Comparison of ENCODE assay signal across 14 cellular contexts in genomic region chr12:69633061-69633460, GRCh38. TPM values are rescaled to one million over a fixed set of nuclear protein-coding genes. Genes with fewer than 3 reads are reported as not detected.
A peak's percentile ranks its signal among the peaks of the same experiment; 100 is the strongest.
DNase-seq lines count a peak whose midpoint lies in the region; TF ChIP-seq lines count a peak whose summit lies in the region.
"Had no signal": no experiment of that assay in that cellular context is flagged by ENCODE, and none has a peak within 500 bp of the region (broad histone marks: within the 10 kb centered on the region; RNA-seq: fewer than 3 reads in every experiment).

No MANE protein-coding gene starts in this region.

- no peak overlapping the region for H2BK120ac ChIP-seq in mesendoderm (ENCODE audit: low read depth, low read length)

- H2BK5ac ChIP-seq in mesendoderm (ENCODE audit: low read length), result no peak overlapping the region

- H4K5ac ChIP-seq in mesendoderm (ENCODE audit: low read length), result no peak overlapping the region

- WGBS in mesendoderm (ENCODE audit: extremely low coverage, insufficient coverage, low lambda C conversion rate), result no CpG with 5 or more reads among the region's 2 CpGs

- no peak overlapping the region for H3K4me2 ChIP-seq in mesendoderm (ENCODE audit: low read length)

- H3K9ac ChIP-seq in mesendoderm (ENCODE audit: low read length), result no peak overlapping the region

- H3K27ac ChIP-seq in mesendoderm (ENCODE audit: low read depth, low read length), result no peak overlapping the region
- H3K27ac ChIP-seq: left lung, tibial nerve had no signal

- no peaks in the 10 kb centered on the region for H3K79me1 ChIP-seq in mesendoderm (ENCODE audit: low read length)

- H3K4me1 ChIP-seq in mesendoderm (ENCODE audit: control insufficient read depth, low read depth, low read length), result no peaks in the 10 kb centered on the region
- H3K4me1 ChIP-seq: left lung, tibial nerve had no signal

- no peak overlapping the region for H2AK5ac ChIP-seq in mesendoderm (ENCODE audit: low read length)

- DNase-seq in GM12865 (ENCODE audit: low read depth) (no peak), HT-29 (ENCODE audit: low spot score) (peak; percentile 12), mesendoderm (peak; percentile 51), CD1c-positive myeloid dendritic cell (ENCODE audit: extremely low spot score) (no peak), midbrain (lab: John Stamatoyannopoulos, UW) (no peak)
- no peak for DNase-seq in activated T-cell treated with anti-CD3 and anti-CD28 coated beads, Interleukin-2, amount 50 U/mL, for 1 hour
- no peak for DNase-seq in central memory CD4-positive, alpha-beta T cell
- DNase-seq: amygdala, Calu3, left lung, NCI-H2081 treated with DMSO at 0.1 percent for 48 hours had no signal

- no peak overlapping the region for H3K18ac ChIP-seq in mesendoderm (ENCODE audit: low read length)

- no peak overlapping the region for H3K4me3 ChIP-seq in GM12865 (ENCODE audit: low read depth, low read length)
- H3K4me3 ChIP-seq in WI38 (ENCODE audit: low read depth, low read length), result no peak overlapping the region
- no peak overlapping the region for H3K4me3 ChIP-seq in mesendoderm (ENCODE audit: low read length)
- H3K4me3 ChIP-seq: left lung, tibial nerve had no signal

- no peak overlapping the region for H2BK15ac ChIP-seq in mesendoderm (replicated peaks; ENCODE audit: low read depth)

- no peaks in the 10 kb centered on the region for H3K27me3 ChIP-seq in mesendoderm (ENCODE audit: insufficient read depth, low read length, poor library complexity)
- H3K27me3 ChIP-seq: left lung, tibial nerve had no signal

- no peak overlapping the region for H3K23ac ChIP-seq in mesendoderm (ENCODE audit: low read length)

- no peaks in the 10 kb centered on the region for H3K36me3 ChIP-seq in mesendoderm (ENCODE audit: control insufficient read depth, insufficient read depth, low read length)
- H3K36me3 ChIP-seq: left lung, tibial nerve had no signal

- H3K56ac ChIP-seq in mesendoderm (ENCODE audit: low read length), result no peak overlapping the region

- no peak overlapping the region for H3K4ac ChIP-seq in mesendoderm (ENCODE audit: low read depth, low read length)

- no peak overlapping the region for H4K8ac ChIP-seq in mesendoderm (ENCODE audit: low read depth, low read length)

- no peaks in the 10 kb centered on the region for H3K79me2 ChIP-seq in mesendoderm (ENCODE audit: control insufficient read depth, insufficient read depth, low read length)

- peak; percentile 14 for TF ChIP-seq CTCF in GM12865 (IDR thresholded peaks at IDR 0.05; ENCODE audit: insufficient read depth, low read depth, low read length, missing control alignments)
- TF ChIP-seq CTCF in WI38 (IDR thresholded peaks at IDR 0.05; ENCODE audit: low read depth, low read length), result 0 out of 2 replicates have a peak, but pooled peaks have one; percentile 8

RNA-seq across cellular contexts. Expression of gene LRRC10, which starts 22.4 kb away (rescaled TPM):
- total RNA-seq in HT-29 (2014; rRNA removed; shearing (Covaris generic)), result not detected in 2 replicates
- polyA plus RNA-seq in mesendoderm (2013, experiment 1 of 2), result not detected
- polyA plus RNA-seq in mesendoderm (2013, experiment 2 of 2), result not detected
- total RNA-seq: Calu3, left lung, RPMI7951, tibial nerve had no signal

RNA-seq across cellular contexts. Expression of gene CCT2, which starts 47.8 kb away (rescaled TPM):
- 208 and 228 TPM in 2 replicates for total RNA-seq in HT-29 (2014; rRNA removed; shearing (Covaris generic))
- 756 TPM for polyA plus RNA-seq in mesendoderm (2013, experiment 1 of 2)
- 777 TPM for polyA plus RNA-seq in mesendoderm (2013, experiment 2 of 2)

Comparison
In these comparisons a context has a peak if more than half of its experiments do, and no peak if none do; other contexts are left out.
1. DNase-seq: peak in HT-29 (single experiment) and mesendoderm (single experiment); none in GM12865 (single experiment), activated T-cell treated with anti-CD3 and anti-CD28 coated beads, Interleukin-2, amount 50 U/mL, for 1 hour (single experiment), central memory CD4-positive, alpha-beta T cell (single experiment), CD1c-positive myeloid dendritic cell (single experiment) and midbrain (single experiment).